ENCODE assay signal across 14 cellular contexts in genomic region chr20:58810116-58810878, GRCh38. TPM values are rescaled to one million over a fixed set of nuclear protein-coding genes. Genes with fewer than 3 reads are reported as not detected.
DNase-seq lines count a peak whose midpoint lies in the region; ATAC-seq, FAIRE-seq and TF ChIP-seq lines count a peak whose summit lies in the region.
"Had no signal": no experiment of that assay in that cellular context is flagged by ENCODE, and none has a peak within 500 bp of the region (broad histone marks: within the 10 kb centered on the region; RNA-seq: fewer than 3 reads in every experiment).

No MANE protein-coding gene starts in this region.

- H2BK15ac ChIP-seq in neuronal stem cell (ENCODE audit: low read length) = no peak overlapping the region

- no peaks in the 10 kb centered on the region for H3K36me3 ChIP-seq in A673 (ENCODE audit: insufficient read depth, low read length, poor library complexity, severe bottlenecking)
- H3K36me3 ChIP-seq in neuronal stem cell (replicated peaks in 1 of 2; ENCODE audit: control insufficient read depth in 2 of 2, insufficient read depth in 2 of 2, low read length in 2 of 2) = no peaks in the 10 kb centered on the region

- BruUV-seq in A673 (replicated peaks; lab: Mats Ljungman, UMichigan) = no TSS peak

- no peak overlapping the region for H2BK5ac ChIP-seq in neuronal stem cell (ENCODE audit: low read length)

- H3K4me3 ChIP-seq in A673 (ENCODE audit: low read depth, low read length, poor library complexity, severe bottlenecking) (no peak overlapping the region), fibroblast of mammary gland (ENCODE audit: control insufficient read depth, low read depth, low read length) (no peak overlapping the region), neuronal stem cell (ENCODE audit: low read length in 2 of 2) (peak overlapping the region in 1 of 2 donors; percentile 2)

- no peak overlapping the region for H3K18ac ChIP-seq in neuronal stem cell (ENCODE audit: low read length)

- no peak overlapping the region for H3K27ac Mint-ChIP-seq in activated CD4-positive, alpha-beta memory T cell treated with anti-CD3 and anti-CD28 coated beads for 36 hours
- no peak overlapping the region for H3K27ac Mint-ChIP-seq in T-helper 17 cell

- H3K79me1 ChIP-seq in neuronal stem cell (ENCODE audit: low read depth, low read length) = no peaks in the 10 kb centered on the region

- H3K9me3 ChIP-seq in A673 (ENCODE audit: low read depth, low read length, poor library complexity, severe bottlenecking) (no peaks in the 10 kb centered on the region), neuronal stem cell (replicated peaks in 1 of 2; ENCODE audit: control insufficient read depth in 2 of 2, insufficient read depth in 1 of 2, low read depth in 1 of 2, low read length in 2 of 2) (no peaks in the 10 kb centered on the region), T-helper 17 cell (ENCODE audit: control insufficient read depth, low read length, poor library complexity, severe bottlenecking) (no peaks in the 10 kb centered on the region)

- no peak overlapping the region for H4K8ac ChIP-seq in neuronal stem cell (ENCODE audit: low read depth, low read length)

- TF ChIP-seq CTCF in A673 (conservative IDR thresholded peaks at IDR 0.05; ENCODE audit: low read depth, low read length) (no peak), fibroblast of mammary gland (conservative IDR thresholded peaks at IDR 0.05; ENCODE audit: control insufficient read depth, insufficient read depth, low read depth, low read length) (no peak)

- no peak overlapping the region for H4K91ac ChIP-seq in neuronal stem cell (ENCODE audit: low read depth, low read length, poor library complexity)

- H3K4me3 Mint-ChIP-seq in activated CD4-positive, alpha-beta memory T cell treated with anti-CD3 and anti-CD28 coated beads for 36 hours = no peak overlapping the region
- no peak overlapping the region for H3K4me3 Mint-ChIP-seq in T-helper 17 cell

- H3K4me1 ChIP-seq in A673 (ENCODE audit: insufficient read depth, low read length, poor library complexity, severe bottlenecking) (no peaks in the 10 kb centered on the region), neuronal stem cell (ENCODE audit: control insufficient read depth in 2 of 2, insufficient read depth in 1 of 2, low read depth in 1 of 2, low read length in 2 of 2) (peaks cover 0 to under 1% of the 10 kb centered on the region in 2 donors)
- H3K4me1 ChIP-seq: parathyroid adenoma had no signal

- H3K4me2 ChIP-seq in neuronal stem cell (ENCODE audit: insufficient read depth, low read length, poor library complexity, severe bottlenecking) = no peak overlapping the region

- H3K27me3 ChIP-seq in A673 (replicated peaks; ENCODE audit: insufficient read depth, low read depth, low read length, poor library complexity) (no peaks in the 10 kb centered on the region), neuronal stem cell (ENCODE audit: control insufficient read depth in 3 of 3, insufficient read depth in 3 of 3, low read depth in 1 of 3, low read length in 3 of 3) (peaks cover 0 to 25% (median 0%) of the 10 kb centered on the region in 3 experiments)

- intact Hi-C loops in A673 (cut with micrococcal nuclease; ENCODE audit: unreplicated experiment) = no loop called here
- intact Hi-C loops in activated CD4-positive, alpha-beta memory T cell treated with anti-CD3 and anti-CD28 coated beads for 36 hours (cut with micrococcal nuclease) = loop anchor here (1.0 kb wide), 1 partner anchor 8 kb away; no protein-coding TSS in a partner anchor

- H3K36me3 Mint-ChIP-seq in activated CD4-positive, alpha-beta memory T cell treated with anti-CD3 and anti-CD28 coated beads for 36 hours = peaks cover 2% of the 10 kb centered on the region
- H3K36me3 Mint-ChIP-seq in T-helper 17 cell (ENCODE audit: low read depth) = peaks cover 4% of the 10 kb centered on the region

- DNase-seq in A673 (ENCODE audit: low spot score) (peak; percentile 52), HTR-8/SVneo (ENCODE audit: insufficient read length, low spot score) (no peak), fibroblast of mammary gland (ENCODE audit: low read depth) (peak; percentile 49), neuronal stem cell (ENCODE audit: low spot score) (no peak), pons (ENCODE audit: low spot score) (no peak), T-helper 17 cell (no peak)
- DNase-seq in activated CD4-positive, alpha-beta memory T cell treated with anti-CD3 and anti-CD28 coated beads for 36 hours = peak; percentile 48
- DNase-seq: cerebellar nuclear complex, NCI-H2029 treated with DMSO at 0.1 percent for 48 hours, NCI-H526 had no signal

- no peak overlapping the region for H2AFZ ChIP-seq in neuronal stem cell (ENCODE audit: low read length)
- H2AFZ ChIP-seq: parathyroid adenoma had no signal

- H3K27me3 Mint-ChIP-seq in activated CD4-positive, alpha-beta memory T cell treated with anti-CD3 and anti-CD28 coated beads for 36 hours = peaks cover 66% of the 10 kb centered on the region
- H3K27me3 Mint-ChIP-seq in T-helper 17 cell = peaks cover 87% of the 10 kb centered on the region

- H3K14ac ChIP-seq in neuronal stem cell (ENCODE audit: low read length) = no peak overlapping the region

- no peak overlapping the region for H2AK5ac ChIP-seq in neuronal stem cell (ENCODE audit: low read depth, low read length)

- H2BK120ac ChIP-seq in neuronal stem cell (ENCODE audit: low read depth, low read length) = no peak overlapping the region

- ATAC-seq in GM18907 (IDR thresholded peaks at IDR 0.05; ENCODE audit: unreplicated experiment) (no peak), T-helper 17 cell (no peak)

- H3K9me3 Mint-ChIP-seq in activated CD4-positive, alpha-beta memory T cell treated with anti-CD3 and anti-CD28 coated beads for 36 hours = no peaks in the 10 kb centered on the region

- no peak overlapping the region for H3K4ac ChIP-seq in neuronal stem cell (ENCODE audit: low read length)

- H3K9ac ChIP-seq in neuronal stem cell (ENCODE audit: low read depth, low read length, poor library complexity) = no peak overlapping the region
- H3K9ac ChIP-seq: parathyroid adenoma had no signal

- POLR2A ChIA-PET in A673 (lab: Charles Lee; ENCODE audit: low non-redundant PET) = no interaction called here
- POLR2A ChIA-PET in activated CD4-positive, alpha-beta memory T cell treated with anti-CD3 and anti-CD28 coated beads for 36 hours (lab: Charles Lee) = no interaction called here

- H3K4me1 Mint-ChIP-seq in activated CD4-positive, alpha-beta memory T cell treated with anti-CD3 and anti-CD28 coated beads for 36 hours (ENCODE audit: low read depth) = peaks cover 8% of the 10 kb centered on the region
- H3K4me1 Mint-ChIP-seq in T-helper 17 cell = peaks cover 4% of the 10 kb centered on the region

- peak; percentile 67 for FAIRE-seq in HTR-8/SVneo (lab: Jason Lieb, UNC)
- FAIRE-seq: D721Med, GM18507 had no signal

- no peak overlapping the region for H2BK12ac ChIP-seq in neuronal stem cell (ENCODE audit: low read length)

- H3K27ac ChIP-seq in A673 (ENCODE audit: low read depth, low read length, poor library complexity, severe bottlenecking) = no peak overlapping the region
- no peak overlapping the region for H3K27ac ChIP-seq in neuronal stem cell (replicated peaks; ENCODE audit: low read length)
- H3K27ac ChIP-seq: parathyroid adenoma had no signal

- no CpG with 5 or more reads among the region's 19 CpGs for WGBS in neuronal stem cell (ENCODE audit: extremely low coverage in 2 of 2, insufficient read length in 2 of 2, insufficient replicate concordance in 1 of 2), 2 donors

- H3K23ac ChIP-seq in neuronal stem cell (ENCODE audit: low read depth, low read length, poor library complexity) = no peak overlapping the region

- CTCF ChIA-PET in A673 (lab: Charles Lee) = no interaction called here
- CTCF ChIA-PET in activated CD4-positive, alpha-beta memory T cell treated with anti-CD3 and anti-CD28 coated beads for 36 hours (lab: Charles Lee) = no interaction called here

RNA-seq across cellular contexts. Expression of gene GNAS-AS1, which starts 40.4 kb away (rescaled TPM):
- total RNA-seq in A673 (2021) (6.7 and 7.1 TPM in 2 replicates), T-helper 17 cell (under 1 TPM in 1 of 2 donors, not detected in 1; 0.72 TPM)
- 1 to 10 TPM; 1.1 to 1.3 TPM for total RNA-seq in activated CD4-positive, alpha-beta memory T cell treated with anti-CD3 and anti-CD28 coated beads for 36 hours
- 1.7 TPM for polyA plus RNA-seq in neuronal stem cell (2013, experiment 1 of 2)
- 1.9 TPM for polyA plus RNA-seq in neuronal stem cell (2013, experiment 2 of 2)

RNA-seq across cellular contexts. Expression of gene GNAS, which starts 42.2 kb away (rescaled TPM):
- total RNA-seq in A673 (2021) (1,108 and 1,144 TPM in 2 replicates), T-helper 17 cell (1,000 to 10,000 TPM in 1 of 2 donors, 100 to 1,000 TPM in 1; 755 to 1,096 TPM)
- total RNA-seq in activated CD4-positive, alpha-beta memory T cell treated with anti-CD3 and anti-CD28 coated beads for 36 hours = 100 to 1,000 TPM; 658 to 692 TPM
- 1,720 TPM for polyA plus RNA-seq in neuronal stem cell (2013, experiment 1 of 2)
- polyA plus RNA-seq in neuronal stem cell (2013, experiment 2 of 2) = 1,692 TPM

Comparison
In these comparisons a context has a peak if more than half of its experiments do, and no peak if none do; other contexts are left out.
1. DNase-seq: peak in A673 (single experiment), activated CD4-positive, alpha-beta memory T cell treated with anti-CD3 and anti-CD28 coated beads for 36 hours (single experiment) and fibroblast of mammary gland (single experiment); none in HTR-8/SVneo (single experiment), neuronal stem cell (single experiment), pons (single experiment) and T-helper 17 cell (0 of 3).